In genomic region chr16:18925306-18926188, GRCh38 we compare ENCODE assay signal across 8 cellular contexts. TPM values are rescaled to one million over a fixed set of nuclear protein-coding genes. Genes with fewer than 3 reads are reported as not detected.
DNase-seq lines count a peak whose midpoint lies in the region; ATAC-seq and TF ChIP-seq lines count a peak whose summit lies in the region.
"Not testable (repeated sequence)": the region's sequence is repeated elsewhere in the genome, so short reads cannot be mapped to it uniquely, and the experiment has no call there.

No MANE protein-coding gene starts in this region.

- H3K36me3 ChIP-seq in CD8-positive, alpha-beta memory T cell (ENCODE audit: insufficient read depth, low read length); RWPE2 (ENCODE audit: low read depth); esophagus squamous epithelium; muscle layer of duodenum (ENCODE audit: control insufficient read depth in 1 of 2, insufficient read depth in 2 of 2, low read length in 2 of 2): not testable (repeated sequence)

- ATAC-seq in GM21528 (IDR thresholded peaks at IDR 0.05; ENCODE audit: low FRiP score, unreplicated experiment) (peak; percentile 55), RWPE2 (ENCODE audit: low read depth) (peak; percentile 76)

- peak overlapping the region; percentile 58 for H3K4me3 ChIP-seq in CD8-positive, alpha-beta memory T cell (ENCODE audit: low read length)
- H3K4me3 ChIP-seq in HL-60 (replicated peaks; ENCODE audit: insufficient read depth, low read length) (peak overlapping the region; percentile 58), RWPE2 (ENCODE audit: severe bottlenecking) (peak overlapping the region; percentile 48), esophagus squamous epithelium (peak overlapping the region; percentile 67 to 92 (median 80)), muscle layer of duodenum (ENCODE audit: low read depth in 1 of 2, low read length in 2 of 2) (peak overlapping the region; percentile 66 to 70)

- intact Hi-C loops in activated T-helper 2 cell treated with anti-CD3 and anti-CD28 coated beads, Interferon-gamma antibody, Interleukin-2, Interleukin-4, amounts not matched to agents 10 μg/mL and 5 μg/mL and 100 μg/mL, durations not matched to agents 14 hours and 24 hours and 36 hours (cut with micrococcal nuclease) = loop anchor here (1.0 to 10.0 kb wide), 3 partner anchors 124 to 189 kb away; partner anchors contain the start of genes ARL6IP1, COQ7 and ITPRIPL2
- intact Hi-C loops in esophagus squamous epithelium (cut with DNase I) = not testable (repeated sequence)

- POLR2A ChIA-PET in CD8-positive, alpha-beta memory T cell (lab: Charles Lee) = interaction anchor here (0.6 to 1.9 kb wide), 2 partner anchors 124 to 143 kb away, joined by 5 to 11 read pairs; partner anchors contain the start of gene ARL6IP1

- H3K4me3 Mint-ChIP-seq in CD8-positive, alpha-beta memory T cell = peak overlapping the region; percentile 91 to 100 (median 94)
- H3K4me3 Mint-ChIP-seq in activated T-helper 2 cell treated with anti-CD3 and anti-CD28 coated beads, Interferon-gamma antibody, Interleukin-2, Interleukin-4, amounts not matched to agents 10 μg/mL and 5 μg/mL and 100 μg/mL, durations not matched to agents 14 hours and 24 hours and 36 hours (ENCODE audit: low read depth) = peak overlapping the region; percentile 96

- peaks cover 11% of the 10 kb centered on the region for H3K4me1 ChIP-seq in CD8-positive, alpha-beta memory T cell (ENCODE audit: insufficient read depth, low read length)
- not testable (repeated sequence) for H3K4me1 ChIP-seq in RWPE2 (ENCODE audit: insufficient read depth, poor library complexity, severe bottlenecking)
- H3K4me1 ChIP-seq in esophagus squamous epithelium (peaks cover 0 to 55% (median 4%) of the 10 kb centered on the region in 3 donors), muscle layer of duodenum (ENCODE audit: control insufficient read depth in 1 of 2, insufficient read depth in 2 of 2, low read length in 2 of 2) (peaks cover 0 to 12% of the 10 kb centered on the region in 2 donors)

- H3K9me3 Mint-ChIP-seq in CD8-positive, alpha-beta memory T cell; activated T-helper 2 cell treated with anti-CD3 and anti-CD28 coated beads, Interferon-gamma antibody, Interleukin-2, Interleukin-4, amounts not matched to agents 10 μg/mL and 5 μg/mL and 100 μg/mL, durations not matched to agents 14 hours and 24 hours and 36 hours: not testable (repeated sequence)

- H3K9me3 ChIP-seq in CD8-positive, alpha-beta memory T cell (ENCODE audit: low read length); RWPE2 (ENCODE audit: severe bottlenecking); esophagus squamous epithelium; muscle layer of duodenum (ENCODE audit: control insufficient read depth in 1 of 2, low read length in 2 of 2): not testable (repeated sequence)

- TF ChIP-seq POLR2A in esophagus squamous epithelium (IDR thresholded peaks at IDR 0.05) = not testable (repeated sequence)

- not testable (repeated sequence) for H3K36me3 Mint-ChIP-seq in CD8-positive, alpha-beta memory T cell
- peaks cover 21% of the 10 kb centered on the region for H3K36me3 Mint-ChIP-seq in activated T-helper 2 cell treated with anti-CD3 and anti-CD28 coated beads, Interferon-gamma antibody, Interleukin-2, Interleukin-4, amounts not matched to agents 10 μg/mL and 5 μg/mL and 100 μg/mL, durations not matched to agents 14 hours and 24 hours and 36 hours (ENCODE audit: low read depth)

- peak overlapping the region; percentile 85 to 98 (median 97) for H3K27ac Mint-ChIP-seq in CD8-positive, alpha-beta memory T cell
- H3K27ac Mint-ChIP-seq in activated T-helper 2 cell treated with anti-CD3 and anti-CD28 coated beads, Interferon-gamma antibody, Interleukin-2, Interleukin-4, amounts not matched to agents 10 μg/mL and 5 μg/mL and 100 μg/mL, durations not matched to agents 14 hours and 24 hours and 36 hours = peak overlapping the region; percentile 93

- not testable (repeated sequence) for H3K27me3 Mint-ChIP-seq in CD8-positive, alpha-beta memory T cell; activated T-helper 2 cell treated with anti-CD3 and anti-CD28 coated beads, Interferon-gamma antibody, Interleukin-2, Interleukin-4, amounts not matched to agents 10 μg/mL and 5 μg/mL and 100 μg/mL, durations not matched to agents 14 hours and 24 hours and 36 hours (ENCODE audit: low read depth)

- peaks cover 38 to 53% (median 51%) of the 10 kb centered on the region in 3 donors for H3K4me1 Mint-ChIP-seq in CD8-positive, alpha-beta memory T cell
- peaks cover 22% of the 10 kb centered on the region for H3K4me1 Mint-ChIP-seq in activated T-helper 2 cell treated with anti-CD3 and anti-CD28 coated beads, Interferon-gamma antibody, Interleukin-2, Interleukin-4, amounts not matched to agents 10 μg/mL and 5 μg/mL and 100 μg/mL, durations not matched to agents 14 hours and 24 hours and 36 hours (ENCODE audit: low read depth)

- peak; percentile 51 to 74 (median 69) for DNase-seq in CD8-positive, alpha-beta memory T cell
- DNase-seq in HL-60 (ENCODE audit: low read depth in 1 of 2, low spot score in 1 of 2) = peak in 1 of 2 experiments; percentile 38
- DNase-seq in RWPE2 (ENCODE audit: low spot score); esophagus squamous epithelium (lab: John Stamatoyannopoulos, UW): not testable (repeated sequence)
- DNase-seq in activated T-helper 2 cell treated with anti-CD3 and anti-CD28 coated beads, Interferon-gamma antibody, Interleukin-2, Interleukin-4, amounts not matched to agents 10 μg/mL and 5 μg/mL and 100 μg/mL, durations not matched to agents 14 hours and 24 hours and 36 hours (ENCODE audit: low spot score) = peak; percentile 74
- DNase-seq in stimulated activated CD8-positive, alpha-beta memory T cell treated with anti-CD3 and anti-CD28 coated beads, Interleukin-15, amount 100 ng/mL, for 24 hours (ENCODE audit: low read depth) = peak; percentile 22

- CTCF ChIA-PET in CD8-positive, alpha-beta memory T cell (lab: Charles Lee) = interaction anchor here (0.9 to 1.5 kb wide), 2 partner anchors 21 to 124 kb away, joined by 3 to 9 read pairs; partner anchors contain the start of gene ARL6IP1

- WGBS in esophagus squamous epithelium, 2 donors = 0% methylated on average over 11 to 12 of the region's 68 CpGs

- TF ChIP-seq CTCF in HL-60 (IDR thresholded peaks at IDR 0.05; ENCODE audit: insufficient read depth, low read length); RWPE2 (IDR thresholded peaks at IDR 0.05; ENCODE audit: poor library complexity, severe bottlenecking); esophagus squamous epithelium (IDR thresholded peaks at IDR 0.05): not testable (repeated sequence)

- H3K27ac ChIP-seq in CD8-positive, alpha-beta memory T cell (ENCODE audit: low read depth, low read length) = peak overlapping the region; percentile 61
- H3K27ac ChIP-seq in HL-60 (replicated peaks) (peak overlapping the region; percentile 91), RWPE2 (ENCODE audit: poor library complexity, severe bottlenecking) (peak overlapping the region; percentile 85), esophagus squamous epithelium (peak overlapping the region; percentile 92 to 98 (median 98)), muscle layer of duodenum (ENCODE audit: low read length) (peak overlapping the region; percentile 51)

- H3K27me3 ChIP-seq in CD8-positive, alpha-beta memory T cell (ENCODE audit: insufficient read depth, low read length, poor library complexity, severe bottlenecking); HL-60 (ENCODE audit: insufficient read depth, poor library complexity, severe bottlenecking); RWPE2 (ENCODE audit: insufficient read depth, poor library complexity, severe bottlenecking); esophagus squamous epithelium; muscle layer of duodenum (ENCODE audit: low read depth, low read length): not testable (repeated sequence)

RNA-seq across cellular contexts. Expression of gene SMG1, which starts 0.7 kb away (rescaled TPM):
- total RNA-seq in CD8-positive, alpha-beta memory T cell = 10 to 100 TPM; 90.9 to 98.2 TPM
- 17.8 TPM for polyA plus RNA-seq in CD8-positive, alpha-beta memory T cell
- 128 and 137 TPM in 2 replicates for total RNA-seq in activated T-helper 2 cell treated with anti-CD3 and anti-CD28 coated beads, Interferon-gamma antibody, Interleukin-2, Interleukin-4, amounts not matched to agents 10 μg/mL and 5 μg/mL and 100 μg/mL, durations not matched to agents 14 hours and 24 hours and 36 hours
- total RNA-seq in esophagus squamous epithelium = 100 to 1,000 TPM in 1 of 4 donors, 10 to 100 TPM in 3; 37.8 to 102 (median 54.6) TPM

RNA-seq across cellular contexts. Expression of gene TMC7, which starts 58.2 kb away (rescaled TPM):
- not detected for total RNA-seq in CD8-positive, alpha-beta memory T cell
- not detected for polyA plus RNA-seq in CD8-positive, alpha-beta memory T cell
- total RNA-seq in activated T-helper 2 cell treated with anti-CD3 and anti-CD28 coated beads, Interferon-gamma antibody, Interleukin-2, Interleukin-4, amounts not matched to agents 10 μg/mL and 5 μg/mL and 100 μg/mL, durations not matched to agents 14 hours and 24 hours and 36 hours = not detected in 2 replicates
- total RNA-seq in esophagus squamous epithelium = under 1 TPM; 0.15 to 0.66 (median 0.37) TPM
